ENCODE assay signal across 22 cellular contexts in genomic region chr11:61413496-61413895, GRCh38. TPM values are rescaled to one million over a fixed set of nuclear protein-coding genes. Genes with fewer than 3 reads are reported as not detected.
DNase-seq lines count a peak whose midpoint lies in the region; ATAC-seq and TF ChIP-seq lines count a peak whose summit lies in the region.
"Had no signal": no experiment of that assay in that cellular context is flagged by ENCODE, and none has a peak within 500 bp of the region (broad histone marks: within the 10 kb centered on the region; RNA-seq: fewer than 3 reads in every experiment).

No MANE protein-coding gene starts in this region.

- no peaks in the 10 kb centered on the region for H4K20me1 ChIP-seq in GM23248 (ENCODE audit: insufficient read depth)

- 21 to 36% methylated on average over 3 of the region's 3 CpGs for WGBS in GM23248 (ENCODE audit: low coverage in 1 of 2, low lambda C conversion rate in 2 of 2, missing lambda C conversion rate in 2 of 2), 2 experiments
- WGBS in gastroesophageal sphincter (ENCODE audit: low coverage in 1 of 2), 2 donors, result 79 to 80% methylated on average over 1 to 3 of the region's 3 CpGs
- WGBS in sigmoid colon, 2 donors, result 65 to 80% methylated on average over 3 of the region's 3 CpGs

- H3K27ac Mint-ChIP-seq in CD14-positive monocyte, result peak overlapping the region in 5 of 7 donors; percentile 57 to 97 (median 76)
- H3K27ac Mint-ChIP-seq in activated naive CD8-positive, alpha-beta T cell treated with anti-CD3 and anti-CD28 coated beads for 36 hours, result peak overlapping the region; percentile 9

- H3F3A ChIP-seq in GM23248 (ENCODE audit: insufficient read depth), result peaks cover 28% of the 10 kb centered on the region

- peak overlapping the region; percentile 41; the same call in 1 of the 2 replicates for H3K9ac ChIP-seq in GM23248
- H3K9ac ChIP-seq: BLaER1 had no signal

- H3K9me3 ChIP-seq in GM23248 (ENCODE audit: low read depth) (no peaks in the 10 kb centered on the region), gastroesophageal sphincter (no peaks in the 10 kb centered on the region), sigmoid colon (no peaks in the 10 kb centered on the region)
- H3K9me3 ChIP-seq: BLaER1, heart right ventricle, thyroid gland had no signal

- in situ Hi-C loops in GM23248 (cut with MboI), result no loop called here

- H3K4me1 ChIP-seq in GM23248 (ENCODE audit: insufficient read depth) (peaks cover 27% of the 10 kb centered on the region), gastroesophageal sphincter (peaks cover 0 to 16% (median 0%) of the 10 kb centered on the region in 3 donors), sigmoid colon (no peaks in the 10 kb centered on the region)
- H3K4me1 ChIP-seq: thyroid gland had no signal

- TF ChIP-seq POLR2A in gastroesophageal sphincter (IDR thresholded peaks at IDR 0.05), result no peak
- TF ChIP-seq POLR2A in sigmoid colon (IDR thresholded peaks at IDR 0.05), result no peak

- H2AFZ ChIP-seq in GM23248, result no peak overlapping the region

- no peak overlapping the region for H3K4me3 Mint-ChIP-seq in CD14-positive monocyte
- H3K4me3 Mint-ChIP-seq in activated naive CD8-positive, alpha-beta T cell treated with anti-CD3 and anti-CD28 coated beads for 36 hours, result no peak overlapping the region
- H3K4me3 Mint-ChIP-seq: brain; naive thymus-derived CD4-positive, alpha-beta T cell; T-cell had no signal

- no peaks in the 10 kb centered on the region for H3K27me3 Mint-ChIP-seq in CD14-positive monocyte (ENCODE audit: low read depth in 3 of 3)
- no peaks in the 10 kb centered on the region for H3K27me3 Mint-ChIP-seq in activated naive CD8-positive, alpha-beta T cell treated with anti-CD3 and anti-CD28 coated beads for 36 hours
- H3K27me3 Mint-ChIP-seq: brain; naive thymus-derived CD4-positive, alpha-beta T cell; T-cell had no signal

- intact Hi-C loops in CD14-positive monocyte (cut with micrococcal nuclease), result no loop called here
- intact Hi-C loops in sigmoid colon (cut with DNase I), result no loop called here

- peaks cover 18% of the 10 kb centered on the region for H3K4me1 Mint-ChIP-seq in CD14-positive monocyte
- H3K4me1 Mint-ChIP-seq in activated naive CD8-positive, alpha-beta T cell treated with anti-CD3 and anti-CD28 coated beads for 36 hours, result peaks cover 18% of the 10 kb centered on the region

- DNase-seq in CD14-positive monocyte (ENCODE audit: low spot score) (no peak), GM23248 (peak; percentile 86), substantia nigra (lab: John Stamatoyannopoulos, UW) (no peak), sigmoid colon (no peak), NCI-H526 treated with DMSO at 0.1 percent for 48 hours (lab: John Stamatoyannopoulos, UW) (no peak)
- no peak for DNase-seq in activated naive CD8-positive, alpha-beta T cell treated with anti-CD3 and anti-CD28 coated beads for 36 hours
- no peak for DNase-seq in stimulated activated CD4-positive, alpha-beta T cell treated with anti-CD3 and anti-CD28 coated beads, Interleukin-2, amount 100 ng/mL, for 48 hours
- DNase-seq: activated naive CD4-positive, alpha-beta T cell; dermis blood vessel endothelial cell; erythroblast; heart right ventricle; KG1; naive thymus-derived CD4-positive, alpha-beta T cell; NCI-H345; stimulated activated CD4-positive, alpha-beta T cell treated with anti-CD3 and anti-CD28 coated beads, Interleukin-4, amount 100 ng/mL, for 4 hours; stimulated activated CD8-positive, alpha-beta memory T cell treated with anti-CD3 and anti-CD28 coated beads, Interleukin-4, amount 100 ng/mL, for 48 hours; T-cell; thyroid gland had no signal

- H3K4me3 ChIP-seq in GM23248, result no peak overlapping the region
- no peak overlapping the region for H3K4me3 ChIP-seq in gastroesophageal sphincter
- no peak overlapping the region for H3K4me3 ChIP-seq in sigmoid colon
- H3K4me3 ChIP-seq: BLaER1, heart right ventricle, thyroid gland had no signal

- TF ChIP-seq EP300 in gastroesophageal sphincter (IDR thresholded peaks at IDR 0.05) (no peak), sigmoid colon (IDR thresholded peaks at IDR 0.05) (no peak)

- H3K9me2 ChIP-seq in GM23248 (ENCODE audit: insufficient read depth), result no peaks in the 10 kb centered on the region

- peaks cover 0 to 2% (median 0%) of the 10 kb centered on the region in 7 donors for H3K9me3 Mint-ChIP-seq in CD14-positive monocyte
- H3K9me3 Mint-ChIP-seq in activated naive CD8-positive, alpha-beta T cell treated with anti-CD3 and anti-CD28 coated beads for 36 hours, result no peaks in the 10 kb centered on the region
- H3K9me3 Mint-ChIP-seq: brain; naive thymus-derived CD4-positive, alpha-beta T cell; T-cell had no signal

- H3K4me2 ChIP-seq in GM23248 (ENCODE audit: unreplicated experiment), result no peak overlapping the region
- H3K4me2 ChIP-seq: BLaER1 had no signal

- peaks cover 68% of the 10 kb centered on the region for H3K36me3 ChIP-seq in GM23248 (ENCODE audit: low read depth)
- H3K36me3 ChIP-seq in gastroesophageal sphincter, result peaks cover 0 to 100% of the 10 kb centered on the region in 2 donors
- peaks cover 60 to 100% (median 86%) of the 10 kb centered on the region in 4 donors for H3K36me3 ChIP-seq in sigmoid colon

- peaks cover 79% of the 10 kb centered on the region for H3K79me2 ChIP-seq in GM23248 (ENCODE audit: insufficient read depth)

- peak; percentile 51 for ATAC-seq in gastroesophageal sphincter
- ATAC-seq: heart right ventricle; naive thymus-derived CD4-positive, alpha-beta T cell; T-cell had no signal

- no peaks in the 10 kb centered on the region for H3K27me3 ChIP-seq in GM23248 (replicated peaks; ENCODE audit: insufficient read depth)
- no peaks in the 10 kb centered on the region for H3K27me3 ChIP-seq in gastroesophageal sphincter
- no peaks in the 10 kb centered on the region for H3K27me3 ChIP-seq in sigmoid colon
- H3K27me3 ChIP-seq: BLaER1, heart right ventricle, thyroid gland had no signal

- TF ChIP-seq CTCF in CD14-positive monocyte (IDR thresholded peaks at IDR 0.05), result no peak
- TF ChIP-seq CTCF in gastroesophageal sphincter (IDR thresholded peaks at IDR 0.05), result no peak
- no peak for TF ChIP-seq CTCF in sigmoid colon (IDR thresholded peaks at IDR 0.05)

- peak overlapping the region; percentile 73 for H3K27ac ChIP-seq in GM23248
- H3K27ac ChIP-seq in gastroesophageal sphincter, result no peak overlapping the region
- no peak overlapping the region for H3K27ac ChIP-seq in substantia nigra (ENCODE audit: low read depth, low read length, poor library complexity, severe bottlenecking)
- H3K27ac ChIP-seq in sigmoid colon, result no peak overlapping the region
- H3K27ac ChIP-seq: BLaER1, heart right ventricle, thyroid gland, VCaP had no signal

- H3K36me3 Mint-ChIP-seq in CD14-positive monocyte, result peaks cover 85 to 91% of the 10 kb centered on the region in 2 donors
- H3K36me3 Mint-ChIP-seq in activated naive CD8-positive, alpha-beta T cell treated with anti-CD3 and anti-CD28 coated beads for 36 hours, result peaks cover 44% of the 10 kb centered on the region

RNA-seq across cellular contexts. Expression of gene CPSF7, which starts 16.3 kb away (rescaled TPM):
- polyA plus RNA-seq in CD14-positive monocyte (10 to 100 TPM; 12.5 to 20.1 TPM), GM23248 (2016; fragmentation: Nextera tagmentation; extraction: Ambion mirVana) (38.2 and 42.3 TPM in 2 replicates), sigmoid colon (10 to 100 TPM; 18.0 to 48.4 (median 19.0) TPM)
- 27.1 and 31.2 TPM in 2 replicates for total RNA-seq in GM23248 (2014; rRNA removed; shearing (Covaris generic))
- total RNA-seq in activated naive CD8-positive, alpha-beta T cell treated with anti-CD3 and anti-CD28 coated beads for 36 hours, result 100 to 1,000 TPM; 123 to 139 TPM
- total RNA-seq in gastroesophageal sphincter (10 to 100 TPM; 36.6 to 50.4 (median 43.7) TPM), sigmoid colon (10 to 100 TPM; 38.2 to 45.4 (median 42.0) TPM)

RNA-seq across cellular contexts. Expression of gene SDHAF2, which starts 16.4 kb away (rescaled TPM):
- polyA plus RNA-seq in CD14-positive monocyte, result 10 to 100 TPM; 64.8 to 70.2 TPM
- 19.5 and 32.5 TPM in 2 replicates for total RNA-seq in GM23248 (2014; rRNA removed; shearing (Covaris generic))
- 59.5 and 60.6 TPM in 2 replicates for polyA plus RNA-seq in GM23248 (2016; fragmentation: Nextera tagmentation; extraction: Ambion mirVana)
- total RNA-seq in activated naive CD8-positive, alpha-beta T cell treated with anti-CD3 and anti-CD28 coated beads for 36 hours, result 10 to 100 TPM; 41.7 to 44.4 TPM
- total RNA-seq in gastroesophageal sphincter, result 10 to 100 TPM; 32.5 to 71.1 (median 48.3) TPM
- 10 to 100 TPM; 27.3 to 97.3 (median 61.2) TPM for total RNA-seq in sigmoid colon
- polyA plus RNA-seq in sigmoid colon, result 10 to 100 TPM; 45.7 to 62.5 (median 61.7) TPM

RNA-seq across cellular contexts. Expression of gene TMEM216, which starts 21.1 kb away (rescaled TPM):
- polyA plus RNA-seq in CD14-positive monocyte (10 to 100 TPM; 30.1 to 31.2 TPM), GM23248 (2016; fragmentation: Nextera tagmentation; extraction: Ambion mirVana) (20.7 and 23.1 TPM in 2 replicates), sigmoid colon (10 to 100 TPM; 12.5 to 14.4 (median 14.1) TPM)
- 23.2 and 33.9 TPM in 2 replicates for total RNA-seq in GM23248 (2014; rRNA removed; shearing (Covaris generic))
- 10 to 100 TPM; 12.6 to 14.0 TPM for total RNA-seq in activated naive CD8-positive, alpha-beta T cell treated with anti-CD3 and anti-CD28 coated beads for 36 hours
- total RNA-seq in gastroesophageal sphincter (1 to 10 TPM; 8.9 to 9.4 (median 9.0) TPM), sigmoid colon (10 to 100 TPM in 3 of 4 donors, 1 to 10 TPM in 1; 6.9 to 17.6 (median 12.0) TPM)

RNA-seq across cellular contexts. Expression of gene TMEM138, which starts 51.3 kb away (rescaled TPM):
- polyA plus RNA-seq in CD14-positive monocyte (10 to 100 TPM; 34.5 to 50.7 TPM), GM23248 (2016; fragmentation: Nextera tagmentation; extraction: Ambion mirVana) (48.3 and 50.2 TPM in 2 replicates), sigmoid colon (10 to 100 TPM; 12.6 to 39.9 (median 19.4) TPM)
- total RNA-seq in GM23248 (2014; rRNA removed; shearing (Covaris generic)), result 19.0 and 21.5 TPM in 2 replicates
- 10 to 100 TPM; 57.6 to 64.1 TPM for total RNA-seq in activated naive CD8-positive, alpha-beta T cell treated with anti-CD3 and anti-CD28 coated beads for 36 hours
- total RNA-seq in gastroesophageal sphincter (10 to 100 TPM; 18.3 to 37.0 (median 21.7) TPM), sigmoid colon (10 to 100 TPM; 13.5 to 33.8 (median 21.0) TPM)

RNA-seq across cellular contexts. Expression of gene CYB561A3, which starts 51.8 kb away (rescaled TPM):
- polyA plus RNA-seq in CD14-positive monocyte, result 100 to 1,000 TPM; 112 TPM
- total RNA-seq in GM23248 (2014; rRNA removed; shearing (Covaris generic)), result 38.4 and 49.0 TPM in 2 replicates
- 42.9 and 52.3 TPM in 2 replicates for polyA plus RNA-seq in GM23248 (2016; fragmentation: Nextera tagmentation; extraction: Ambion mirVana)
- total RNA-seq in activated naive CD8-positive, alpha-beta T cell treated with anti-CD3 and anti-CD28 coated beads for 36 hours, result 10 to 100 TPM; 41.1 to 41.6 TPM
- total RNA-seq in gastroesophageal sphincter, result 10 to 100 TPM; 23.3 to 44.0 (median 33.4) TPM
- 10 to 100 TPM; 17.3 to 39.6 (median 30.5) TPM for total RNA-seq in sigmoid colon
- 10 to 100 TPM; 35.1 to 66.2 (median 39.6) TPM for polyA plus RNA-seq in sigmoid colon
